22 cellular contexts compared by ENCODE assay signal in the genomic region with DNA sequence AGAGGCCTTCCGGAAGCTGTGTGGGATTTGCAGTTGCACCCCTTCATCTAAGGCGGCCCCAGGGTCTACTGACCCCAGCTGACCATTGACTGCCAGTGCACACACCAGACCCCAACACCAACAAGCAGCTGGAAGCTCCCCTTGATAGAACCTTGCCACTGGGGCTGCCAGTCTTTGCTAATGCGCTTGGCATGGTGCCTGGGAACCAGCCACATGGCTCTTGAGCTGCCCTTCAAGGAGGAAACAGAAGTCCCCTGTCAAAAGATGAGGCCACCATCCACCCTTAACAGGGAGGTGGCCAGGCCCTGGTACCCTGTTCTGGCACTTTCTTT. TPM values are rescaled to one million over a fixed set of nuclear protein-coding genes. Genes with fewer than 3 reads are reported as not detected.
"Had no signal": no experiment of that assay in that cellular context is flagged by ENCODE, and none has a peak within 500 bp of the region (broad histone marks: within the 10 kb centered on the region; RNA-seq: fewer than 3 reads in every experiment).

No MANE protein-coding gene starts in this region.

- H3K9me3 ChIP-seq: right atrium auricular region, transverse colon had no signal

- H3K27me3 ChIP-seq: right atrium auricular region had no signal

- H3K4me3 ChIP-seq: right atrium auricular region, transverse colon had no signal

- H3K4me1 ChIP-seq: right atrium auricular region, transverse colon had no signal

- H3K27ac ChIP-seq: epithelial cell of prostate, right atrium auricular region, transverse colon had no signal

- ATAC-seq: activated CD4-positive, CD25-positive, alpha-beta regulatory T cell treated with anti-CD3 and anti-CD28 coated beads, Interleukin-2, amount 50 U/mL, for 24 hours; activated naive CD8-positive, alpha-beta T cell treated with anti-CD3 and anti-CD28 coated beads, Interleukin-2, amount 50 U/mL, for 24 hours; stimulated activated naive CD8-positive, alpha-beta T cell treated with anti-CD3 and anti-CD28 coated beads, Interleukin-15, Interleukin-2, amounts not matched to agents 100 U/mL and 50 U/mL, for 24 hours had no signal

- DNase-seq: activated naive CD4-positive, alpha-beta T cell treated with anti-CD3 and anti-CD28 coated beads for 36 hours; activated naive CD8-positive, alpha-beta T cell treated with anti-CD3 and anti-CD28 coated beads, Interleukin-2, amount 50 U/mL, for 24 hours; activated T-cell treated with anti-CD3 and anti-CD28 coated beads, Interleukin-2, amount 50 U/mL, for 1 hour; foreskin melanocyte; nucleus accumbens; stimulated activated CD4-positive, alpha-beta T cell treated with anti-CD3 and anti-CD28 coated beads, Interleukin-4, amount 100 ng/mL, for 24 hours; stimulated activated naive CD8-positive, alpha-beta T cell treated with anti-CD3 and anti-CD28 coated beads, Interleukin-15, Interleukin-2, amounts not matched to agents 100 U/mL and 50 U/mL, for 24 hours; transverse colon had no signal

- H3K36me3 ChIP-seq: right atrium auricular region, transverse colon had no signal

RNA-seq across cellular contexts. Expression of a gene that starts 8.5 kb away (rescaled TPM):
- total RNA-seq: activated naive CD4-positive, alpha-beta T cell treated with anti-CD3 and anti-CD28 coated beads for 36 hours; activated T-helper 2 cell treated with anti-CD3 and anti-CD28 coated beads, Interferon-gamma antibody, Interleukin-2, Interleukin-4, amounts not matched to agents 10 μg/mL and 5 μg/mL and 100 μg/mL, durations not matched to agents 14 hours and 24 hours and 36 hours; aorta; cerebellum; dermis microvascular lymphatic vessel endothelial cell; fibroblast of lung; lower leg skin; natural killer cell treated with Interleukin-12 subunit alpha and Interleukin-12 subunit beta and Interleukin-15 and Interleukin-18, amount 100 ng/mL, for 72 hours; progenitor cell of endocrine pancreas; right atrium auricular region; T-helper 2 cell treated with Interferon-gamma antibody and Interleukin-4, amounts not matched to agents 100 ng/mL and 5 ng/mL, for 36 hours had no signal
- polyA plus RNA-seq: fibroblast of lung had no signal

RNA-seq across cellular contexts. Expression of a gene that starts 23.1 kb away (rescaled TPM):
- total RNA-seq: dermis microvascular lymphatic vessel endothelial cell; fibroblast of lung; natural killer cell treated with Interleukin-12 subunit alpha and Interleukin-12 subunit beta and Interleukin-15 and Interleukin-18, amount 100 ng/mL, for 72 hours; right atrium auricular region; transverse colon had no signal
- polyA plus RNA-seq: aorta, fibroblast of lung had no signal

RNA-seq across cellular contexts. Expression of a gene that starts 55.7 kb away (rescaled TPM):
- total RNA-seq: activated naive CD4-positive, alpha-beta T cell treated with anti-CD3 and anti-CD28 coated beads for 36 hours; activated T-helper 2 cell treated with anti-CD3 and anti-CD28 coated beads, Interferon-gamma antibody, Interleukin-2, Interleukin-4, amounts not matched to agents 10 μg/mL and 5 μg/mL and 100 μg/mL, durations not matched to agents 14 hours and 24 hours and 36 hours; aorta; dermis microvascular lymphatic vessel endothelial cell; fibroblast of lung; lower leg skin; mesenteric fat pad; natural killer cell treated with Interleukin-12 subunit alpha and Interleukin-12 subunit beta and Interleukin-15 and Interleukin-18, amount 100 ng/mL, for 72 hours; progenitor cell of endocrine pancreas; T-helper 2 cell treated with Interferon-gamma antibody and Interleukin-4, amounts not matched to agents 100 ng/mL and 5 ng/mL, for 36 hours; transverse colon had no signal
- polyA plus RNA-seq: aorta, fibroblast of lung, small intestine had no signal

RNA-seq across cellular contexts. Expression of a gene that starts 57.9 kb away (rescaled TPM):
- total RNA-seq: activated naive CD4-positive, alpha-beta T cell treated with anti-CD3 and anti-CD28 coated beads for 36 hours; activated T-helper 2 cell treated with anti-CD3 and anti-CD28 coated beads, Interferon-gamma antibody, Interleukin-2, Interleukin-4, amounts not matched to agents 10 μg/mL and 5 μg/mL and 100 μg/mL, durations not matched to agents 14 hours and 24 hours and 36 hours; aorta; cerebellum; dermis microvascular lymphatic vessel endothelial cell; fibroblast of lung; lower leg skin; mesenteric fat pad; natural killer cell treated with Interleukin-12 subunit alpha and Interleukin-12 subunit beta and Interleukin-15 and Interleukin-18, amount 100 ng/mL, for 72 hours; progenitor cell of endocrine pancreas; right atrium auricular region; T-helper 2 cell treated with Interferon-gamma antibody and Interleukin-4, amounts not matched to agents 100 ng/mL and 5 ng/mL, for 36 hours; transverse colon had no signal
- polyA plus RNA-seq: aorta, fibroblast of lung had no signal
